Comparison of ENCODE assay signal across 8 cellular contexts in genomic region chr19:49809155-49809986, GRCh38. TPM values are rescaled to one million over a fixed set of nuclear protein-coding genes. Genes with fewer than 3 reads are reported as not detected.
DNase-seq lines count a peak whose midpoint lies in the region; ATAC-seq and TF ChIP-seq lines count a peak whose summit lies in the region.

No MANE protein-coding gene starts in this region.

- intact Hi-C loops in left colon (cut with DNase I, micrococcal nuclease), result no loop called here

- peak; percentile 21 for DNase-seq in activated T-cell treated with anti-CD3 and anti-CD28 coated beads for 24 hours (ENCODE audit: low read depth)
- no peak for DNase-seq in activated T-cell treated with anti-CD3 and anti-CD28 coated beads, Interleukin-2, amount 50 U/mL, for 1 hour
- DNase-seq in choroid plexus epithelial cell (ENCODE audit: low read depth), result peak; percentile 70
- peak; percentile 59 to 67 for DNase-seq in left colon
- DNase-seq in stimulated activated CD4-positive, alpha-beta T cell treated with anti-CD3 and anti-CD28 coated beads, Interleukin-2, amount 100 ng/mL, for 24 hours, result peak; percentile 50 to 61
- no peak for DNase-seq in NCI-H1048 (lab: John Stamatoyannopoulos, UW)

- H3K4me3 ChIP-seq in choroid plexus epithelial cell (ENCODE audit: low read depth, low read length), result peak overlapping the region; percentile 73

- ATAC-seq in left colon (peak; percentile 49), HG03097 (IDR thresholded peaks at IDR 0.05; ENCODE audit: low FRiP score, unreplicated experiment) (no peak)

- TF ChIP-seq CTCF in VCaP (conservative IDR thresholded peaks at IDR 0.05), result peak; percentile 39
- TF ChIP-seq CTCF in choroid plexus epithelial cell (conservative IDR thresholded peaks at IDR 0.05; ENCODE audit: low read depth, low read length), result no peak

- H3K27ac ChIP-seq in VCaP, result peak overlapping the region; percentile 79

RNA-seq across cellular contexts. Expression of gene FUZ, which starts 3.7 kb away (rescaled TPM):
- total RNA-seq in left colon, result 1 to 10 TPM; 7.6 to 10.0 TPM

RNA-seq across cellular contexts. Expression of gene MED25, which starts 8.7 kb away (rescaled TPM):
- total RNA-seq in left colon, result 10 to 100 TPM; 52.6 to 52.8 TPM

RNA-seq across cellular contexts. Expression of gene PTOV1, which starts 41.6 kb away (rescaled TPM):
- total RNA-seq in left colon, result 10 to 100 TPM; 95.3 to 95.5 TPM

RNA-seq across cellular contexts. Expression of gene AP2A1, which starts 42.6 kb away (rescaled TPM):
- 10 to 100 TPM; 71.2 to 72.9 TPM for total RNA-seq in left colon

RNA-seq across cellular contexts. Expression of gene TSKS, which starts 46.3 kb away (rescaled TPM):
- under 1 TPM; 0.21 to 0.22 TPM for total RNA-seq in left colon

Comparison
In these comparisons a context has a peak if more than half of its experiments do, and no peak if none do; other contexts are left out.
1. DNase-seq: peak in activated T-cell treated with anti-CD3 and anti-CD28 coated beads for 24 hours (single experiment), choroid plexus epithelial cell (single experiment), left colon (2 of 2) and stimulated activated CD4-positive, alpha-beta T cell treated with anti-CD3 and anti-CD28 coated beads, Interleukin-2, amount 100 ng/mL, for 24 hours (2 of 2); none in activated T-cell treated with anti-CD3 and anti-CD28 coated beads, Interleukin-2, amount 50 U/mL, for 1 hour (single experiment) and NCI-H1048 (single experiment).